32 cellular contexts compared by ENCODE assay signal in genomic region chr12:10388611-10389010, GRCh38. TPM values are rescaled to one million over a fixed set of nuclear protein-coding genes. Genes with fewer than 3 reads are reported as not detected.
DNase-seq lines count a peak whose midpoint lies in the region; ATAC-seq and TF ChIP-seq lines count a peak whose summit lies in the region.
"Had no signal": no experiment of that assay in that cellular context is flagged by ENCODE, and none has a peak within 500 bp of the region (broad histone marks: within the 10 kb centered on the region; RNA-seq: fewer than 3 reads in every experiment).

No MANE protein-coding gene starts in this region.

- peaks cover 14% of the 10 kb centered on the region for H3K27me3 Mint-ChIP-seq in activated T-cell treated with anti-CD3 and anti-CD28 coated beads, Interleukin-2, amount 50 U/mL, for 72 hours (ENCODE audit: low read depth)
- H3K27me3 Mint-ChIP-seq in activated naive CD8-positive, alpha-beta T cell treated with anti-CD3 and anti-CD28 coated beads for 36 hours, result no peaks in the 10 kb centered on the region
- peaks cover 0 to 10% (median 3%) of the 10 kb centered on the region in 3 donors for H3K27me3 Mint-ChIP-seq in naive B cell
- H3K27me3 Mint-ChIP-seq in activated CD4-positive, alpha-beta T cell treated with anti-CD3 and anti-CD28 coated beads for 36 hours, result peaks cover 14% of the 10 kb centered on the region
- no peaks in the 10 kb centered on the region for H3K27me3 Mint-ChIP-seq in MCF 10A (ENCODE audit: insufficient read depth, unreplicated experiment)

- H3K4me3 Mint-ChIP-seq in activated T-cell treated with anti-CD3 and anti-CD28 coated beads, Interleukin-2, amount 50 U/mL, for 72 hours, result peak overlapping the region; percentile 71 to 92
- H3K4me3 Mint-ChIP-seq in activated naive CD8-positive, alpha-beta T cell treated with anti-CD3 and anti-CD28 coated beads for 36 hours, result peak overlapping the region; percentile 88
- peak overlapping the region in 5 of 8 donors; percentile 69 to 85 (median 82) for H3K4me3 Mint-ChIP-seq in naive B cell
- H3K4me3 Mint-ChIP-seq in activated CD4-positive, alpha-beta T cell treated with anti-CD3 and anti-CD28 coated beads for 36 hours, result no peak overlapping the region
- H3K4me3 Mint-ChIP-seq in MCF 10A (ENCODE audit: unreplicated experiment), result no peak overlapping the region
- H3K4me3 Mint-ChIP-seq: activated CD4-positive, alpha-beta T cell treated with anti-CD3 and anti-CD28 coated beads, Interleukin-2, amount 10 ng/mL, durations not matched to agents 24 days and 14 days; neural progenitor cell; T-helper 1 cell treated with Interleukin-12 subunit alpha and Interleukin-12 subunit beta and Interleukin-4 antibody, amounts not matched to agents 30 μg/mL and 1 μg/mL, for 36 hours had no signal

- DNase-seq in activated T-cell treated with anti-CD3 and anti-CD28 coated beads, Interleukin-2, amount 50 U/mL, for 72 hours, result no peak
- no peak for DNase-seq in activated T-cell treated with anti-CD3 and anti-CD28 coated beads, Interleukin-2, amount 50 U/mL, for 1 hour
- no peak for DNase-seq in activated naive CD8-positive, alpha-beta T cell treated with anti-CD3 and anti-CD28 coated beads for 36 hours
- no peak for DNase-seq in naive B cell
- DNase-seq in upper lobe of right lung, result no peak
- no peak for DNase-seq in activated CD4-positive, alpha-beta T cell treated with anti-CD3 and anti-CD28 coated beads for 36 hours
- no peak for DNase-seq in MCF 10A (ENCODE audit: unreplicated experiment)
- DNase-seq: activated CD4-positive, alpha-beta T cell treated with anti-CD3 and anti-CD28 coated beads, Interleukin-2, amount 10 ng/mL, durations not matched to agents 24 days and 14 days; amniotic stem cell; Caco-2; colonic mucosa; effector CD8-positive, alpha-beta T cell; erythroblast; GF-D8; head of caudate nucleus; kidney; mucosa of descending colon; MV-4-11; NCI-H1436 treated with DMSO at 0.1 percent for 48 hours; posterior cingulate gyrus; right cardiac atrium; stimulated activated CD4-positive, alpha-beta T cell treated with anti-CD3 and anti-CD28 coated beads, Interleukin-12 subunit alpha, Interleukin-12 subunit beta, amount 100 ng/mL, for 4 hours; stimulated activated CD4-positive, alpha-beta T cell treated with anti-CD3 and anti-CD28 coated beads, Interleukin-4, amount 100 ng/mL, for 1 hour; uterus had no signal

- TF ChIP-seq CTCF in upper lobe of right lung (IDR thresholded peaks at IDR 0.05) (no peak), MCF 10A (IDR thresholded peaks at IDR 0.05; ENCODE audit: unreplicated experiment) (no peak)

- H3K4me1 Mint-ChIP-seq in activated T-cell treated with anti-CD3 and anti-CD28 coated beads, Interleukin-2, amount 50 U/mL, for 72 hours (ENCODE audit: low read depth), result peaks cover 37% of the 10 kb centered on the region
- H3K4me1 Mint-ChIP-seq in activated naive CD8-positive, alpha-beta T cell treated with anti-CD3 and anti-CD28 coated beads for 36 hours, result peaks cover 59% of the 10 kb centered on the region
- H3K4me1 Mint-ChIP-seq in naive B cell (peaks cover 4 to 34% (median 29%) of the 10 kb centered on the region in 3 donors), MCF 10A (ENCODE audit: insufficient read depth, unreplicated experiment) (peaks cover 17% of the 10 kb centered on the region)
- H3K4me1 Mint-ChIP-seq in activated CD4-positive, alpha-beta T cell treated with anti-CD3 and anti-CD28 coated beads for 36 hours, result peaks cover 4% of the 10 kb centered on the region
- H3K4me1 Mint-ChIP-seq: activated CD4-positive, alpha-beta T cell treated with anti-CD3 and anti-CD28 coated beads, Interleukin-2, amount 10 ng/mL, durations not matched to agents 24 days and 14 days had no signal

- intact Hi-C loops in upper lobe of right lung (cut with DNase I), result no loop called here
- intact Hi-C loops in activated CD4-positive, alpha-beta T cell treated with anti-CD3 and anti-CD28 coated beads for 36 hours (cut with DNase I, micrococcal nuclease), result no loop called here
- intact Hi-C loops in MCF 10A (cut with micrococcal nuclease), result no loop called here

- CTCF ChIA-PET in activated CD4-positive, alpha-beta T cell treated with anti-CD3 and anti-CD28 coated beads for 36 hours (lab: Charles Lee), result no interaction called here
- CTCF ChIA-PET in MCF 10A (lab: Yijun Ruan, JAX), result interaction anchor here (0.6 to 0.9 kb wide), 2 partner anchors 8 to 153 kb away, joined by 3 to 5 read pairs; no protein-coding TSS in a partner anchor

- H3K36me3 ChIP-seq in upper lobe of right lung, result no peaks in the 10 kb centered on the region
- H3K36me3 ChIP-seq: colonic mucosa, neural progenitor cell, uterus had no signal

- POLR2A ChIA-PET in activated CD4-positive, alpha-beta T cell treated with anti-CD3 and anti-CD28 coated beads for 36 hours (lab: Charles Lee), result interaction anchor here (0.6 kb wide), 1 partner anchor 279 kb away, joined by 4 read pairs; no protein-coding TSS in a partner anchor
- POLR2A ChIA-PET in MCF 10A (lab: Yijun Ruan, JAX), result interaction anchor here (0.9 to 1.2 kb wide), 3 partner anchors 15 to 23 kb away, joined by 4 read pairs; no protein-coding TSS in a partner anchor

- peaks cover 1 to 3% of the 10 kb centered on the region in 2 donors for H3K36me3 Mint-ChIP-seq in activated T-cell treated with anti-CD3 and anti-CD28 coated beads, Interleukin-2, amount 50 U/mL, for 72 hours (ENCODE audit: insufficient read depth in 2 of 2)
- H3K36me3 Mint-ChIP-seq in activated naive CD8-positive, alpha-beta T cell treated with anti-CD3 and anti-CD28 coated beads for 36 hours, result peaks cover 46% of the 10 kb centered on the region
- H3K36me3 Mint-ChIP-seq in naive B cell (peaks cover 0 to 6% of the 10 kb centered on the region in 2 donors), MCF 10A (ENCODE audit: insufficient read depth, unreplicated experiment) (peaks cover 7% of the 10 kb centered on the region)
- H3K36me3 Mint-ChIP-seq in activated CD4-positive, alpha-beta T cell treated with anti-CD3 and anti-CD28 coated beads for 36 hours (ENCODE audit: low read depth), result no peaks in the 10 kb centered on the region
- H3K36me3 Mint-ChIP-seq: neural progenitor cell had no signal

- no peak for ATAC-seq in activated T-cell treated with anti-CD3 and anti-CD28 coated beads, Interleukin-2, amount 50 U/mL, for 72 hours (replicated peaks in 1 of 2)
- ATAC-seq in naive B cell (ENCODE audit: low read depth in 2 of 2), result no peak
- ATAC-seq in upper lobe of right lung, result no peak
- ATAC-seq in activated CD4-positive, alpha-beta T cell treated with anti-CD3 and anti-CD28 coated beads for 36 hours, result no peak
- ATAC-seq in GM21526 (IDR thresholded peaks at IDR 0.05; ENCODE audit: low FRiP score, unreplicated experiment), result no peak
- ATAC-seq: mucosa of descending colon, right cardiac atrium had no signal

- H3K9me3 Mint-ChIP-seq in activated T-cell treated with anti-CD3 and anti-CD28 coated beads, Interleukin-2, amount 50 U/mL, for 72 hours, result peaks cover 1 to 2% of the 10 kb centered on the region in 2 donors
- H3K9me3 Mint-ChIP-seq in activated naive CD8-positive, alpha-beta T cell treated with anti-CD3 and anti-CD28 coated beads for 36 hours, result peaks cover 5% of the 10 kb centered on the region
- H3K9me3 Mint-ChIP-seq in naive B cell (peaks cover 0 to 4% (median 0%) of the 10 kb centered on the region in 7 donors), MCF 10A (ENCODE audit: unreplicated experiment) (no peaks in the 10 kb centered on the region)
- H3K9me3 Mint-ChIP-seq in activated CD4-positive, alpha-beta T cell treated with anti-CD3 and anti-CD28 coated beads for 36 hours (ENCODE audit: low read depth), result no peaks in the 10 kb centered on the region
- H3K9me3 Mint-ChIP-seq: activated CD4-positive, alpha-beta T cell treated with anti-CD3 and anti-CD28 coated beads, Interleukin-2, amount 10 ng/mL, durations not matched to agents 24 days and 14 days; neural progenitor cell; T-helper 1 cell treated with Interleukin-12 subunit alpha and Interleukin-12 subunit beta and Interleukin-4 antibody, amounts not matched to agents 30 μg/mL and 1 μg/mL, for 36 hours had no signal

- peaks cover 9% of the 10 kb centered on the region for H3K4me1 ChIP-seq in upper lobe of right lung
- H3K4me1 ChIP-seq: colonic mucosa, neural progenitor cell, uterus had no signal

- no peaks in the 10 kb centered on the region for H3K9me3 ChIP-seq in upper lobe of right lung
- H3K9me3 ChIP-seq: Caco-2, colonic mucosa, mucosa of descending colon, uterus had no signal

- H3K27ac ChIP-seq in upper lobe of right lung, result peak overlapping the region; percentile 9
- H3K27ac ChIP-seq: colonic mucosa, neural progenitor cell, uterus had no signal

- peak overlapping the region; percentile 5 for H3K4me3 ChIP-seq in upper lobe of right lung
- H3K4me3 ChIP-seq: colonic mucosa, mucosa of descending colon, neural progenitor cell, uterus had no signal

- peak overlapping the region; percentile 96 for H3K27ac Mint-ChIP-seq in activated T-cell treated with anti-CD3 and anti-CD28 coated beads, Interleukin-2, amount 50 U/mL, for 72 hours
- peak overlapping the region; percentile 96 for H3K27ac Mint-ChIP-seq in activated naive CD8-positive, alpha-beta T cell treated with anti-CD3 and anti-CD28 coated beads for 36 hours
- peak overlapping the region in 4 of 6 donors; percentile 29 to 99 (median 88) for H3K27ac Mint-ChIP-seq in naive B cell
- no peak overlapping the region for H3K27ac Mint-ChIP-seq in activated CD4-positive, alpha-beta T cell treated with anti-CD3 and anti-CD28 coated beads for 36 hours
- H3K27ac Mint-ChIP-seq in MCF 10A (ENCODE audit: low read depth, unreplicated experiment), result no peak overlapping the region
- H3K27ac Mint-ChIP-seq: activated CD4-positive, alpha-beta T cell treated with anti-CD3 and anti-CD28 coated beads, Interleukin-2, amount 10 ng/mL, durations not matched to agents 24 days and 14 days; neural progenitor cell; T-helper 1 cell treated with Interleukin-12 subunit alpha and Interleukin-12 subunit beta and Interleukin-4 antibody, amounts not matched to agents 30 μg/mL and 1 μg/mL, for 36 hours had no signal

- no TSS peak for BruUV-seq in MCF 10A (replicated peaks; lab: Mats Ljungman, UMichigan)

- no peaks in the 10 kb centered on the region for H3K27me3 ChIP-seq in upper lobe of right lung
- H3K27me3 ChIP-seq: colonic mucosa, neural progenitor cell, uterus had no signal

RNA-seq across cellular contexts. Expression of gene KLRK1, which starts 1.2 kb away (rescaled TPM):
- total RNA-seq in activated T-cell treated with anti-CD3 and anti-CD28 coated beads, Interleukin-2, amount 50 U/mL, for 72 hours, result 10 to 100 TPM; 18.9 to 23.6 TPM
- 100 to 1,000 TPM; 112 to 114 TPM for total RNA-seq in activated naive CD8-positive, alpha-beta T cell treated with anti-CD3 and anti-CD28 coated beads for 36 hours
- 10 to 100 TPM in 4 of 6 donors, 1 to 10 TPM in 2; 3.3 to 56.7 (median 35.3) TPM for polyA plus RNA-seq in naive B cell (ENCODE audit: low read depth in 6 of 6)
- total RNA-seq in upper lobe of right lung (8.1 TPM), MCF 10A (2022) (0.54 and 2.3 TPM in 2 replicates)
- total RNA-seq in activated CD4-positive, alpha-beta T cell treated with anti-CD3 and anti-CD28 coated beads for 36 hours, result not detected
- total RNA-seq: activated CD4-positive, alpha-beta T cell treated with anti-CD3 and anti-CD28 coated beads, Interleukin-2, amount 10 ng/mL, durations not matched to agents 24 days and 14 days; bronchial epithelial cell; fibroblast of villous mesenchyme; H4; NCI-H460 had no signal

RNA-seq across cellular contexts. Expression of gene KLRC4, which starts 20.9 kb away (rescaled TPM):
- total RNA-seq in activated T-cell treated with anti-CD3 and anti-CD28 coated beads, Interleukin-2, amount 50 U/mL, for 72 hours, result 1 to 10 TPM; 6.1 to 7.1 TPM
- 1 to 10 TPM; 2.4 TPM for total RNA-seq in activated naive CD8-positive, alpha-beta T cell treated with anti-CD3 and anti-CD28 coated beads for 36 hours
- polyA plus RNA-seq in naive B cell (ENCODE audit: low read depth in 6 of 6), result not detected
- 1.9 TPM for total RNA-seq in upper lobe of right lung
- total RNA-seq in activated CD4-positive, alpha-beta T cell treated with anti-CD3 and anti-CD28 coated beads for 36 hours, result not detected
- total RNA-seq in MCF 10A (2022), result 0.66 and 0.84 TPM in 2 replicates
- total RNA-seq: activated CD4-positive, alpha-beta T cell treated with anti-CD3 and anti-CD28 coated beads, Interleukin-2, amount 10 ng/mL, durations not matched to agents 24 days and 14 days; bronchial epithelial cell; Caco-2; fibroblast of villous mesenchyme; H4; lower leg skin; NCI-H460; right cardiac atrium had no signal
- polyA plus RNA-seq: right cardiac atrium had no signal

RNA-seq across cellular contexts. Expression of gene KLRC3, which starts 31.8 kb away (rescaled TPM):
- 1 to 10 TPM; 2.5 to 2.8 TPM for total RNA-seq in activated T-cell treated with anti-CD3 and anti-CD28 coated beads, Interleukin-2, amount 50 U/mL, for 72 hours
- 1 to 10 TPM in 1 of 2 experiments, under 1 TPM in 1; 0.64 to 1.1 TPM for total RNA-seq in activated naive CD8-positive, alpha-beta T cell treated with anti-CD3 and anti-CD28 coated beads for 36 hours
- not detected for polyA plus RNA-seq in naive B cell (ENCODE audit: low read depth in 6 of 6)
- total RNA-seq in upper lobe of right lung (not detected), MCF 10A (2022) (0.81 and 2.3 TPM in 2 replicates)
- total RNA-seq in activated CD4-positive, alpha-beta T cell treated with anti-CD3 and anti-CD28 coated beads for 36 hours, result not detected
- total RNA-seq: activated CD4-positive, alpha-beta T cell treated with anti-CD3 and anti-CD28 coated beads, Interleukin-2, amount 10 ng/mL, durations not matched to agents 24 days and 14 days; bronchial epithelial cell; Caco-2; colonic mucosa; fibroblast of villous mesenchyme; lower leg skin; NCI-H460; right cardiac atrium had no signal
- polyA plus RNA-seq: right cardiac atrium had no signal

RNA-seq across cellular contexts. Expression of gene KLRC2, which starts 47.2 kb away (rescaled TPM):
- total RNA-seq in activated T-cell treated with anti-CD3 and anti-CD28 coated beads, Interleukin-2, amount 50 U/mL, for 72 hours, result 1 to 10 TPM; 1.4 to 1.9 TPM
- under 1 TPM in 1 of 2 experiments, not detected in 1; 0.82 TPM for total RNA-seq in activated naive CD8-positive, alpha-beta T cell treated with anti-CD3 and anti-CD28 coated beads for 36 hours
- polyA plus RNA-seq in naive B cell (ENCODE audit: low read depth in 6 of 6), result not detected
- total RNA-seq in upper lobe of right lung, result 2.8 TPM
- not detected for total RNA-seq in activated CD4-positive, alpha-beta T cell treated with anti-CD3 and anti-CD28 coated beads for 36 hours
- 1.9 and 5.2 TPM in 2 replicates for total RNA-seq in MCF 10A (2022)
- total RNA-seq: activated CD4-positive, alpha-beta T cell treated with anti-CD3 and anti-CD28 coated beads, Interleukin-2, amount 10 ng/mL, durations not matched to agents 24 days and 14 days; bronchial epithelial cell; Caco-2; fibroblast of villous mesenchyme; right cardiac atrium had no signal

Comparison
In these comparisons a context has a peak if more than half of its experiments do, and no peak if none do; other contexts are left out.
1. H3K27ac Mint-ChIP-seq: peak in activated T-cell treated with anti-CD3 and anti-CD28 coated beads, Interleukin-2, amount 50 U/mL, for 72 hours (single experiment), activated naive CD8-positive, alpha-beta T cell treated with anti-CD3 and anti-CD28 coated beads for 36 hours (single experiment) and naive B cell (4 of 6); none in activated CD4-positive, alpha-beta T cell treated with anti-CD3 and anti-CD28 coated beads for 36 hours (single experiment) and MCF 10A (single experiment).
2. H3K4me3 Mint-ChIP-seq: peak in activated T-cell treated with anti-CD3 and anti-CD28 coated beads, Interleukin-2, amount 50 U/mL, for 72 hours (2 of 2), activated naive CD8-positive, alpha-beta T cell treated with anti-CD3 and anti-CD28 coated beads for 36 hours (single experiment) and naive B cell (5 of 8); none in activated CD4-positive, alpha-beta T cell treated with anti-CD3 and anti-CD28 coated beads for 36 hours (single experiment) and MCF 10A (single experiment).
3. RNA of gene KLRK1, which starts 1.2 kb away (total RNA-seq): 112 to 114 TPM in activated naive CD8-positive, alpha-beta T cell treated with anti-CD3 and anti-CD28 coated beads for 36 hours; 18.9 to 23.6 TPM in activated T-cell treated with anti-CD3 and anti-CD28 coated beads, Interleukin-2, amount 50 U/mL, for 72 hours, 8.1 TPM in upper lobe of right lung (single experiment), 0.54 to 2.3 TPM in MCF 10A and not detected in activated CD4-positive, alpha-beta T cell treated with anti-CD3 and anti-CD28 coated beads for 36 hours; every median in the first group is over 4 times any median in the second.